Comparison of ENCODE assay signal across 2 cellular contexts in genomic region chr7:101134399-101134980, GRCh38.
TF ChIP-seq lines count a peak whose summit lies in the region.

No MANE protein-coding gene starts in this region.

TF ChIP-seq in IMR-90, 13 proteins besides CTCF, POLR2A, EP300 and RAD21:
- TF ChIP-seq MXI1 (IDR thresholded peaks at IDR 0.05; ENCODE audit: borderline replicate concordance, low read depth, low read length): no peak
- no peak for TF ChIP-seq ELK1 (IDR thresholded peaks at IDR 0.05; ENCODE audit: borderline replicate concordance, low read depth, low read length)
- TF ChIP-seq RCOR1 (IDR thresholded peaks at IDR 0.05; ENCODE audit: insufficient replicate concordance, low read length): no peak
- TF ChIP-seq FOS (IDR thresholded peaks at IDR 0.05; ENCODE audit: low read depth, low read length): no peak
- TF ChIP-seq CEBPB (IDR thresholded peaks at IDR 0.05; ENCODE audit: low read depth, low read length): no peak
- 0 out of 2 replicates have a peak, but pooled peaks have one; percentile 20 for TF ChIP-seq NFE2L2 (IDR thresholded peaks at IDR 0.05; ENCODE audit: low read depth, low read length)
- 0 out of 2 replicates have a peak, but pooled peaks have one; percentile 9 for TF ChIP-seq MAZ (IDR thresholded peaks at IDR 0.05; ENCODE audit: borderline replicate concordance, low read depth, low read length)
- no peak for TF ChIP-seq CHD1 (IDR thresholded peaks at IDR 0.05; ENCODE audit: low read depth, low read length)
- no peak; the same call in 1 of the 2 replicates for TF ChIP-seq USF2 (IDR thresholded peaks at IDR 0.05; ENCODE audit: low read depth, low read length)
- no peak for TF ChIP-seq BHLHE40 (IDR thresholded peaks at IDR 0.05; ENCODE audit: low read depth, low read length)
- no peak for TF ChIP-seq MAFK (IDR thresholded peaks at IDR 0.05; ENCODE audit: low read depth, low read length)
- TF ChIP-seq RFX5 (IDR thresholded peaks at IDR 0.05; ENCODE audit: low read depth, low read length): no peak
- no peak for TF ChIP-seq SMC3 (IDR thresholded peaks at IDR 0.05; ENCODE audit: low read depth, low read length)

TF ChIP-seq in WTC11, 78 proteins besides CTCF, POLR2A, EP300 and RAD21:
- TF ChIP-seq PRDM15 (CRISPR knock-in tag; IDR thresholded peaks at IDR 0.05) (no peak), ZNF425 (CRISPR knock-in tag; conservative IDR thresholded peaks at IDR 0.05) (no peak), HMGA2 (CRISPR knock-in tag; IDR thresholded peaks at IDR 0.05) (no peak), TCF7 (CRISPR knock-in tag; IDR thresholded peaks at IDR 0.05; ENCODE audit: low read depth) (no peak), ZNF423 (CRISPR knock-in tag; IDR thresholded peaks at IDR 0.05) (no peak), ZNF512 (CRISPR knock-in tag; IDR thresholded peaks at IDR 0.05; ENCODE audit: borderline replicate concordance) (no peak), NFATC4 (CRISPR knock-in tag; IDR thresholded peaks at IDR 0.05) (no peak), E2F1 (CRISPR knock-in tag; IDR thresholded peaks at IDR 0.05) (no peak), TP53 (CRISPR knock-in tag; IDR thresholded peaks at IDR 0.05) (no peak), MLX (CRISPR knock-in tag; IDR thresholded peaks at IDR 0.05) (no peak), ZNF532 (CRISPR knock-in tag; IDR thresholded peaks at IDR 0.05; ENCODE audit: borderline replicate concordance) (no peak), FOXP4 (CRISPR knock-in tag; IDR thresholded peaks at IDR 0.05) (no peak)
